Comparison of ENCODE assay signal across 16 cellular contexts in genomic region chr18:26502834-26503233, GRCh38. TPM values are rescaled to one million over a fixed set of nuclear protein-coding genes. Genes with fewer than 3 reads are reported as not detected.
A peak's percentile ranks its signal among the peaks of the same experiment; 100 is the strongest.
DNase-seq lines count a peak whose midpoint lies in the region; ATAC-seq and TF ChIP-seq lines count a peak whose summit lies in the region.
"Had no signal": no experiment of that assay in that cellular context is flagged by ENCODE, and none has a peak within 500 bp of the region (broad histone marks: within the 10 kb centered on the region; RNA-seq: fewer than 3 reads in every experiment).

No MANE protein-coding gene starts in this region.

- H3K27me3 Mint-ChIP-seq in osteocyte (ENCODE audit: unreplicated experiment): no peaks in the 10 kb centered on the region

- H3K27ac Mint-ChIP-seq in osteocyte (ENCODE audit: unreplicated experiment): peak overlapping the region; percentile 59
- H3K27ac Mint-ChIP-seq: CD8-positive, alpha-beta T cell; H9 had no signal

- peaks cover 22% of the 10 kb centered on the region for H3K4me1 Mint-ChIP-seq in osteocyte (ENCODE audit: unreplicated experiment)

- peaks cover 14% of the 10 kb centered on the region for H3K36me3 Mint-ChIP-seq in osteocyte (ENCODE audit: unreplicated experiment)

- DNase-seq in DMS79 treated with DMSO at 0.1 percent for 48 hours (lab: John Stamatoyannopoulos, UW): peak; percentile 12
- peak; percentile 87 for DNase-seq in NCI-H526 treated with DMSO at 0.1 percent for 48 hours (lab: John Stamatoyannopoulos, UW)
- peak; percentile 33 for DNase-seq in epithelial cell of esophagus (ENCODE audit: low read depth)
- DNase-seq in osteocyte (ENCODE audit: extremely low spot score, unreplicated experiment): no peak
- no peak for DNase-seq in UCSD-AML1 (lab: John Stamatoyannopoulos, UW; ENCODE audit: unreplicated experiment)
- DNase-seq: CD8-positive, alpha-beta T cell; H9; NCI-H146; NCI-H2029 treated with DMSO at 0.1 percent for 48 hours; NCI-H2171 treated with DMSO at 0.1 percent for 48 hours; NCI-H446; PC-3; SW 1271 had no signal

- no peaks in the 10 kb centered on the region for H3K9me3 Mint-ChIP-seq in osteocyte (ENCODE audit: unreplicated experiment)
- H3K9me3 Mint-ChIP-seq: CD8-positive, alpha-beta T cell; H9 had no signal

- peak overlapping the region; percentile 54 for H3K4me3 Mint-ChIP-seq in osteocyte (ENCODE audit: unreplicated experiment)
- H3K4me3 Mint-ChIP-seq: CD8-positive, alpha-beta T cell; H9 had no signal

- no peak overlapping the region for H3K4me3 ChIP-seq in epithelial cell of esophagus (ENCODE audit: low read length)
- H3K4me3 ChIP-seq: BLaER1 treated with 17β-estradiol and CSF1 and Interleukin-3, amounts not matched to agents 10 nM and 100 nM had no signal

- ATAC-seq in HG02798 (IDR thresholded peaks at IDR 0.05; ENCODE audit: poor library complexity, unreplicated experiment) (no peak), GM19023 (IDR thresholded peaks at IDR 0.05; ENCODE audit: unreplicated experiment) (no peak)
- ATAC-seq: CD8-positive, alpha-beta T cell; PC-3 had no signal

- TF ChIP-seq CTCF in epithelial cell of esophagus (IDR thresholded peaks at IDR 0.05; ENCODE audit: insufficient read depth, low read depth, low read length, missing control alignments): no peak
- no peak for TF ChIP-seq CTCF in osteocyte (IDR thresholded peaks at IDR 0.05)

RNA-seq across cellular contexts. Expression of gene KCTD1, which starts 45.5 kb away (rescaled TPM):
- total RNA-seq in osteocyte: 25.7 and 28.9 TPM in 2 replicates

Comparison
In these comparisons a context has a peak if more than half of its experiments do, and no peak if none do; other contexts are left out.
1. DNase-seq: peak in DMS79 treated with DMSO at 0.1 percent for 48 hours (single experiment), NCI-H526 treated with DMSO at 0.1 percent for 48 hours (single experiment) and epithelial cell of esophagus (single experiment); none in osteocyte (single experiment) and UCSD-AML1 (single experiment).